ENCODE assay signal across 8 cellular contexts in genomic region chr17:7561028-7561575, GRCh38. TPM values are rescaled to one million over a fixed set of nuclear protein-coding genes. Genes with fewer than 3 reads are reported as not detected.
A peak's percentile ranks its signal among the peaks of the same experiment; 100 is the strongest.
DNase-seq lines count a peak whose midpoint lies in the region; ATAC-seq and TF ChIP-seq lines count a peak whose summit lies in the region.

No MANE protein-coding gene starts in this region.

- no peaks in the 10 kb centered on the region for H3K9me2 ChIP-seq in HCT116 (ENCODE audit: insufficient read depth)

- peak overlapping the region; percentile 98 for H3K9ac ChIP-seq in HCT116 (ENCODE audit: low read length)

- H3K4me1 ChIP-seq in HCT116 (ENCODE audit: control insufficient read depth in 1 of 2, insufficient read depth in 2 of 2, low read length in 2 of 2) = peaks cover 27 to 55% of the 10 kb centered on the region in 2 experiments

- no peak for TF ChIP-seq POLR2A in HCT116 (IDR thresholded peaks at IDR 0.05; ENCODE audit: borderline replicate concordance, extremely low read depth, insufficient read depth, insufficient read length)

- peak overlapping the region; percentile 95 for H3K4me2 ChIP-seq in HCT116 (ENCODE audit: low read length)

- ATAC-seq in HCT116 = peak; percentile 76
- peak; percentile 78 for ATAC-seq in activated naive CD8-positive, alpha-beta T cell treated with anti-CD3 and anti-CD28 coated beads, Interleukin-2, amount 50 U/mL, for 24 hours

- H3K27ac Mint-ChIP-seq in activated naive CD8-positive, alpha-beta T cell treated with anti-CD3 and anti-CD28 coated beads, Interleukin-2, amount 50 U/mL, for 24 hours = peak overlapping the region; percentile 96
- H3K27ac Mint-ChIP-seq in type B pancreatic cell = peak overlapping the region; percentile 97

- CTCF ChIA-PET in HCT116 (lab: Charles Lee) = interaction anchor here (0.6 to 2.4 kb wide), 28 partner anchors 9 to 515 kb away, joined by 3 to 37 read pairs (median 4); partner anchors contain the start of genes CD68, NEURL4, PLSCR3 and SLC2A4

- H3K4me3 ChIP-seq in HCT116 (replicated peaks in 1 of 2; ENCODE audit: low read depth in 1 of 2, low read length in 2 of 2) = peak overlapping the region; percentile 79 to 83

- H3K9me3 ChIP-seq in HCT116 (ENCODE audit: control insufficient read depth in 1 of 2, insufficient read depth in 1 of 2, low read depth in 1 of 2, low read length in 2 of 2) = no peaks in the 10 kb centered on the region

- peak overlapping the region; percentile 86 for H3K27ac ChIP-seq in HCT116 (ENCODE audit: low read depth, low read length)

- H4K20me1 ChIP-seq in HCT116 (ENCODE audit: insufficient read depth) = no peaks in the 10 kb centered on the region

- H3K4me3 Mint-ChIP-seq in activated naive CD8-positive, alpha-beta T cell treated with anti-CD3 and anti-CD28 coated beads, Interleukin-2, amount 50 U/mL, for 24 hours = peak overlapping the region; percentile 95
- H3K4me3 Mint-ChIP-seq in type B pancreatic cell = peak overlapping the region; percentile 95

- intact Hi-C loops in HCT116 (cut with micrococcal nuclease) = loop anchor here (1.0 to 10.0 kb wide), 5 partner anchors 47 to 205 kb away; partner anchors contain the start of genes CHRNB1, POLR2A and SLC35G6
- intact Hi-C loops in cardiac septum (cut with DNase I) = loop anchor here (1.0 to 5.0 kb wide), 4 partner anchors 46 to 204 kb away; partner anchors contain the start of genes FGF11, TMEM256 and TMEM95

- peak; percentile 73 to 88 (median 78) for TF ChIP-seq CTCF in HCT116 (IDR thresholded peaks at IDR 0.05 in 2 of 3, conservative IDR thresholded peaks at IDR 0.05 in 1 of 3; ENCODE audit: borderline replicate concordance in 1 of 3, insufficient read depth in 1 of 3, low read depth in 2 of 3, low read length in 2 of 3)
- peak; percentile 78 for TF ChIP-seq CTCF in type B pancreatic cell (conservative IDR thresholded peaks at IDR 0.05)

- H3K36me3 Mint-ChIP-seq in activated naive CD8-positive, alpha-beta T cell treated with anti-CD3 and anti-CD28 coated beads, Interleukin-2, amount 50 U/mL, for 24 hours (ENCODE audit: low read depth) = peaks cover 25% of the 10 kb centered on the region
- peaks cover 4% of the 10 kb centered on the region for H3K36me3 Mint-ChIP-seq in type B pancreatic cell

- H3K27me3 Mint-ChIP-seq in activated naive CD8-positive, alpha-beta T cell treated with anti-CD3 and anti-CD28 coated beads, Interleukin-2, amount 50 U/mL, for 24 hours = no peaks in the 10 kb centered on the region
- no peaks in the 10 kb centered on the region for H3K27me3 Mint-ChIP-seq in type B pancreatic cell

- RAD21 ChIA-PET in HCT116 (lab: Charles Lee; ENCODE audit: low non-redundant PET in 1 of 2, low total read pairs in 2 of 2, uncharacterized antibody in 2 of 2, unreplicated experiment in 2 of 2) = interaction anchor here (1.0 to 1.7 kb wide), 2 partner anchors 11 to 205 kb away, joined by 3 to 4 read pairs; no protein-coding TSS in a partner anchor

- peak; percentile 90 for TF ChIP-seq RAD21 in HCT116 (IDR thresholded peaks at IDR 0.05; ENCODE audit: low read depth)

- H3K4me1 Mint-ChIP-seq in activated naive CD8-positive, alpha-beta T cell treated with anti-CD3 and anti-CD28 coated beads, Interleukin-2, amount 50 U/mL, for 24 hours = peaks cover 57% of the 10 kb centered on the region
- H3K4me1 Mint-ChIP-seq in type B pancreatic cell (ENCODE audit: unreplicated experiment) = peaks cover 42% of the 10 kb centered on the region

- no peaks in the 10 kb centered on the region for H3K27me3 ChIP-seq in HCT116 (ENCODE audit: insufficient read depth, low read length)

- TSS peak; percentile 82 for BruUV-seq in HCT116 (replicated peaks; lab: Mats Ljungman, UMichigan)

- POLR2A ChIA-PET in HCT116 (lab: Charles Lee) = interaction anchor here (0.6 to 2.0 kb wide), 12 partner anchors 11 to 612 kb away, joined by 3 to 7 read pairs (median 3); partner anchors contain the start of genes MPDU1, POLR2A, TMEM102 and TNK1

- H3K36me3 ChIP-seq in HCT116 (ENCODE audit: control insufficient read depth in 1 of 2, insufficient read depth in 2 of 2, low read length in 2 of 2) = peaks cover 22 to 28% of the 10 kb centered on the region in 2 experiments

- peaks cover 47% of the 10 kb centered on the region for H3K79me2 ChIP-seq in HCT116 (ENCODE audit: insufficient read depth, low read length)

- no peak overlapping the region for H2AFZ ChIP-seq in HCT116 (ENCODE audit: low read depth, low read length, poor library complexity, severe bottlenecking)

- peak; percentile 95 for DNase-seq in ELF-1 (ENCODE audit: low read depth, low spot score)
- DNase-seq in HCT116 (ENCODE audit: low read depth, low spot score) = peak; percentile 71
- peak; percentile 79 for DNase-seq in NCI-H1092 treated with DMSO at 0.1 percent for 48 hours (lab: John Stamatoyannopoulos, UW)
- DNase-seq in SW480 (ENCODE audit: low spot score) = peak; percentile 92
- DNase-seq in activated naive CD8-positive, alpha-beta T cell treated with anti-CD3 and anti-CD28 coated beads, Interleukin-2, amount 50 U/mL, for 24 hours = peak; percentile 90
- DNase-seq in cardiac septum (ENCODE audit: low spot score) = peak; percentile 95
- DNase-seq in pons (ENCODE audit: low spot score) = peak; percentile 79
- DNase-seq in type B pancreatic cell (ENCODE audit: extremely low spot score, unreplicated experiment) = peak; percentile 91

- no peaks in the 10 kb centered on the region for H3K9me3 Mint-ChIP-seq in activated naive CD8-positive, alpha-beta T cell treated with anti-CD3 and anti-CD28 coated beads, Interleukin-2, amount 50 U/mL, for 24 hours
- no peaks in the 10 kb centered on the region for H3K9me3 Mint-ChIP-seq in type B pancreatic cell

TF ChIP-seq in HCT116, 20 proteins besides CTCF, POLR2A, EP300 and RAD21:
- TF ChIP-seq CBX3 (IDR thresholded peaks at IDR 0.05; ENCODE audit: low read depth) (no peak), TCF7L2 (IDR thresholded peaks at IDR 0.05; ENCODE audit: borderline replicate concordance, extremely low read depth, insufficient read depth, insufficient read length) (no peak), POLR2AphosphoS5 (IDR thresholded peaks at IDR 0.05; ENCODE audit: low read depth, low read length) (peak; percentile 45; the same call in 1 of the 2 replicates), EGR1 (IDR thresholded peaks at IDR 0.05; ENCODE audit: low read depth) (no peak), SIN3A (IDR thresholded peaks at IDR 0.05; ENCODE audit: low read depth) (no peak; the same call in 1 of the 2 replicates), REST (IDR thresholded peaks at IDR 0.05; ENCODE audit: low read depth) (no peak), EZH2phosphoT487 (IDR thresholded peaks at IDR 0.05; ENCODE audit: borderline replicate concordance) (no peak), SRF (IDR thresholded peaks at IDR 0.05; ENCODE audit: low read depth) (no peak), MAX (IDR thresholded peaks at IDR 0.05) (peak; percentile 73)
- TF ChIP-seq, protein P1, sequence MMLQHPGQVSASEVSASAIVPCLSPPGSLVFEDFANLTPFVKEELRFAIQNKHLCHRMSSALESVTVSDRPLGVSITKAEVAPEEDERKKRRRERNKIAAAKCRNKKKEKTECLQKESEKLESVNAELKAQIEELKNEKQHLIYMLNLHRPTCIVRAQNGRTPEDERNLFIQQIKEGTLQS (IDR thresholded peaks at IDR 0.05) = no peak
TF ChIP-seq in HCT116: peak in this region for 2.

RNA-seq across cellular contexts. Expression of gene SENP3, which starts 0.6 kb away (rescaled TPM):
- total RNA-seq in HCT116 (2021; ENCODE audit: unreplicated experiment) (73.8 TPM), cardiac septum (33.8 TPM), type B pancreatic cell (ENCODE audit: low replicate concordance) (50.2 and 52.7 TPM in 2 replicates)
- polyA plus RNA-seq in HCT116 (2012) = 43.9 and 51.1 TPM in 2 replicates

RNA-seq across cellular contexts. Expression of gene TNFSF13, which starts 2.6 kb away (rescaled TPM):
- 0.71 TPM for total RNA-seq in HCT116 (2021; ENCODE audit: unreplicated experiment)
- polyA plus RNA-seq in HCT116 (2012) = 1.1 and 1.3 TPM in 2 replicates
- 4.9 TPM for total RNA-seq in cardiac septum
- total RNA-seq in type B pancreatic cell (ENCODE audit: low replicate concordance) = 2.4 and 3.5 TPM in 2 replicates

RNA-seq across cellular contexts. Expression of gene TNFSF12, which starts 12.2 kb away (rescaled TPM):
- total RNA-seq in HCT116 (2021; ENCODE audit: unreplicated experiment) = 12.3 TPM
- 17.1 and 20.8 TPM in 2 replicates for polyA plus RNA-seq in HCT116 (2012)
- 33.9 TPM for total RNA-seq in cardiac septum
- total RNA-seq in type B pancreatic cell (ENCODE audit: low replicate concordance) = 4.3 and 11.3 TPM in 2 replicates

RNA-seq across cellular contexts. Expression of gene CD68, which starts 18.3 kb away (rescaled TPM):
- total RNA-seq in HCT116 (2021; ENCODE audit: unreplicated experiment) (7.0 TPM), cardiac septum (11.4 TPM), type B pancreatic cell (ENCODE audit: low replicate concordance) (5.0 and 5.8 TPM in 2 replicates)
- polyA plus RNA-seq in HCT116 (2012) = 68.4 and 90.6 TPM in 2 replicates

RNA-seq across cellular contexts. Expression of gene MPDU1, which starts 22.6 kb away (rescaled TPM):
- 50.9 TPM for total RNA-seq in HCT116 (2021; ENCODE audit: unreplicated experiment)
- 49.0 and 52.0 TPM in 2 replicates for polyA plus RNA-seq in HCT116 (2012)
- 22.4 TPM for total RNA-seq in cardiac septum
- total RNA-seq in type B pancreatic cell (ENCODE audit: low replicate concordance) = 61.8 and 67.6 TPM in 2 replicates

Comparison
In these comparisons a context has a peak if more than half of its experiments do, and no peak if none do; other contexts are left out.
1. Peak in every context shown above with its lines: DNase-seq, ATAC-seq, H3K4me3 ChIP-seq and H3K27ac ChIP-seq.